8 cellular contexts compared by ENCODE assay signal in the genomic region with DNA sequence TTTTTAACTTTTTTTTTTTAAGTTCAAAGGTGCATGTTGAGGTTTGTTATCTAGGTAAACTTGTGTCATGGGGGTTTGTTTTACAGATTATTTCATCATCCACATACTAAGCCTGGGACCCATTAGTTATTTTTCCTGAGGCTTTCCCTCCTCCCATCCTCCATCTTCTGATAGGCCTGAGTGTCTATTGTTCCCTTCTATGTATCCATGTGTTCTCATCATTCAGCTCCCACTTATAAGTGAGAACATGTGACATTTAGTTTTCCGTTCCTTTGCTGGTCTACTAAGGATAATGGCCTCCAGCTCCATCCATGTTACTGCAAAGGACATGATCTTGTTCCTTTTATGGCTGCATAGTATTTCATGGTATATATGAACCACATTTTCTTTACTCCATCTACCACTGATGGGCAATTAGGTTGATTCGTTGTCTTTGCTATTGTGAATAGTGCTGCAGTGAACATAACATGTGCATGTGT. TPM values are rescaled to one million over a fixed set of nuclear protein-coding genes. Genes with fewer than 3 reads are reported as not detected.
"Had no signal": no experiment of that assay in that cellular context is flagged by ENCODE, and none has a peak within 500 bp of the region (broad histone marks: within the 10 kb centered on the region; RNA-seq: fewer than 3 reads in every experiment).

No MANE protein-coding gene starts in this region.

- ATAC-seq: GM23338 had no signal

- H3K4me1 Mint-ChIP-seq: IgD-negative memory B cell had no signal

- H3K4me3 ChIP-seq: GM23338 had no signal

- H3K4me2 ChIP-seq: GM23338 had no signal

- H3K36me3 Mint-ChIP-seq: IgD-negative memory B cell had no signal

- FAIRE-seq: H1, H54, HTR-8/SVneo had no signal

- H3K4me3 Mint-ChIP-seq: GM23338, H9, IgD-negative memory B cell had no signal

- H2AFZ ChIP-seq: GM23338 had no signal

- DNase-seq: H9, HCEC 1CT had no signal

- H3K9me3 Mint-ChIP-seq: GM23338 had no signal

- H3K27me3 Mint-ChIP-seq: IgD-negative memory B cell had no signal

- H3K27ac Mint-ChIP-seq: GM23338, H9, IgD-negative memory B cell had no signal

RNA-seq across cellular contexts. Expression of a gene that starts 14.4 kb away (rescaled TPM):
- total RNA-seq: HT-29 had no signal
- polyA plus RNA-seq: H1, IgD-negative memory B cell had no signal
